In genomic region chr14:55136868-55137785, GRCh38 we compare ENCODE assay signal across 10 cellular contexts. TPM values are rescaled to one million over a fixed set of nuclear protein-coding genes. Genes with fewer than 3 reads are reported as not detected.
DNase-seq lines count a peak whose midpoint lies in the region; ATAC-seq, FAIRE-seq and TF ChIP-seq lines count a peak whose summit lies in the region.
"Had no signal": no experiment of that assay in that cellular context is flagged by ENCODE, and none has a peak within 500 bp of the region (broad histone marks: within the 10 kb centered on the region; RNA-seq: fewer than 3 reads in every experiment).

No MANE protein-coding gene starts in this region.

- CTCF ChIA-PET in WTC11 (lab: Charles Lee), result interaction anchor here (0.6 to 2.1 kb wide), 11 partner anchors 10 to 89 kb away, joined by 3 to 18 read pairs (median 7); partner anchors contain the start of genes DLGAP5 and MAPK1IP1L

- no peak overlapping the region for H3K4me3 Mint-ChIP-seq in WTC11

- peak; percentile 51 for ATAC-seq in body of pancreas
- peak; percentile 88 to 96 (median 93) for ATAC-seq in heart right ventricle
- ATAC-seq in WTC11, result no peak

- intact Hi-C loops in body of pancreas (cut with DNase I) (no loop called here), heart right ventricle (cut with DNase I) (loop anchor here in 2 of 10 donors (5.0 kb wide), 1 partner anchor 35 kb away; no protein-coding TSS in a partner anchor), posterior cingulate gyrus (cut with DNase I) (no loop called here)

- TF ChIP-seq CTCF in AG09319 (IDR thresholded peaks at IDR 0.05; ENCODE audit: low read depth, low read length) (peak; percentile 23), body of pancreas (IDR thresholded peaks at IDR 0.05) (peak in 1 of 7 experiments; percentile 18), heart right ventricle (IDR thresholded peaks at IDR 0.05) (peak in 3 of 9 donors; percentile 31 to 42 (median 31)), WTC11 (IDR thresholded peaks at IDR 0.05) (no peak)

- no peaks in the 10 kb centered on the region for H3K27me3 ChIP-seq in body of pancreas
- H3K27me3 ChIP-seq in heart right ventricle, result no peaks in the 10 kb centered on the region

- no peaks in the 10 kb centered on the region for H3K9me3 Mint-ChIP-seq in WTC11

- H3K4me1 Mint-ChIP-seq in WTC11, result no peaks in the 10 kb centered on the region

- H3K27ac Mint-ChIP-seq in WTC11, result no peak overlapping the region

- peaks cover 32% of the 10 kb centered on the region for H3K4me1 ChIP-seq in body of pancreas
- peaks cover 11 to 82% (median 64%) of the 10 kb centered on the region in 9 donors for H3K4me1 ChIP-seq in heart right ventricle

- TF ChIP-seq POLR2A in body of pancreas (IDR thresholded peaks at IDR 0.05) (no peak), GM12892 (IDR thresholded peaks at IDR 0.05; ENCODE audit: low read depth, low read length) (no peak)

- no peaks in the 10 kb centered on the region; the same call in 1 of the 2 replicates for H3K36me3 Mint-ChIP-seq in WTC11

- H3K27ac ChIP-seq in body of pancreas (peak overlapping the region in 2 of 4 donors; percentile 7 to 38), heart right ventricle (peak overlapping the region; percentile 2 to 98 (median 77))
- H3K27ac ChIP-seq: BLaER1 treated with 17β-estradiol and CSF1 and Interleukin-3, amounts not matched to agents 10 nM and 100 nM had no signal

- H3K36me3 ChIP-seq in body of pancreas (replicated peaks in 1 of 2; ENCODE audit: insufficient read depth in 1 of 2, low read depth in 2 of 2), result peaks cover 0 to 14% of the 10 kb centered on the region in 2 donors
- H3K36me3 ChIP-seq in heart right ventricle, result peaks cover 0 to 81% (median 39%) of the 10 kb centered on the region in 9 donors

- POLR2A ChIA-PET in WTC11 (lab: Charles Lee), result no interaction called here

- no peak for FAIRE-seq in GM12892 (lab: Jason Lieb, UNC)

- DNase-seq in AG09319 (ENCODE audit: extremely low read depth, low read depth), result peak; percentile 75
- peak; percentile 37 to 79 (median 64) for DNase-seq in body of pancreas
- peak; percentile 77 to 95 for DNase-seq in heart right ventricle
- peak; percentile 41 to 92 (median 60) for DNase-seq in posterior cingulate gyrus
- DNase-seq in GM12892 (ENCODE audit: insufficient read length), result no peak
- DNase-seq in NCI-H510A (lab: John Stamatoyannopoulos, UW), result no peak
- DNase-seq in activated T-cell treated with anti-CD3 and anti-CD28 coated beads for 4 hours, result no peak
- DNase-seq in WTC11 (ENCODE audit: low spot score), result no peak
- DNase-seq: NCI-H2227 treated with DMSO at 0.1 percent for 48 hours had no signal

- no peaks in the 10 kb centered on the region for H3K9me3 ChIP-seq in body of pancreas
- H3K9me3 ChIP-seq in heart right ventricle, result no peaks in the 10 kb centered on the region
- H3K9me3 ChIP-seq: BLaER1 treated with 17β-estradiol and CSF1 and Interleukin-3, amounts not matched to agents 10 nM and 100 nM had no signal

- 60 to 69% methylated on average over 12 of the region's 12 CpGs for WGBS in body of pancreas, 2 donors
- 18 to 25% methylated on average over 12 of the region's 12 CpGs for WGBS in heart right ventricle, 2 donors

- no peaks in the 10 kb centered on the region for H3K27me3 Mint-ChIP-seq in WTC11 (ENCODE audit: low read depth)

- H3K4me3 ChIP-seq in body of pancreas (no peak overlapping the region), heart right ventricle (peak overlapping the region in 7 of 10 donors; percentile 14 to 36 (median 32))
- H3K4me3 ChIP-seq: BLaER1 treated with 17β-estradiol and CSF1 and Interleukin-3, amounts not matched to agents 10 nM and 100 nM had no signal

TF ChIP-seq in WTC11, 78 proteins besides CTCF, POLR2A, EP300 and RAD21 (continues in another document):
- TF ChIP-seq MLX (CRISPR knock-in tag; IDR thresholded peaks at IDR 0.05) (no peak), ZSCAN18 (CRISPR knock-in tag; IDR thresholded peaks at IDR 0.05) (no peak), OVOL2 (CRISPR knock-in tag; IDR thresholded peaks at IDR 0.05; ENCODE audit: borderline replicate concordance) (no peak), ZBTB21 (CRISPR knock-in tag; IDR thresholded peaks at IDR 0.05; ENCODE audit: borderline replicate concordance) (no peak), EMX1 (CRISPR knock-in tag; IDR thresholded peaks at IDR 0.05) (no peak), FOXJ3 (CRISPR knock-in tag; IDR thresholded peaks at IDR 0.05; ENCODE audit: borderline replicate concordance) (no peak), ZNF263 (CRISPR knock-in tag; IDR thresholded peaks at IDR 0.05; ENCODE audit: low read depth) (no peak), E2F4 (CRISPR knock-in tag; IDR thresholded peaks at IDR 0.05; ENCODE audit: borderline replicate concordance, low read depth) (no peak), IRF1 (CRISPR knock-in tag; IDR thresholded peaks at IDR 0.05) (no peak), ELF4 (CRISPR knock-in tag; IDR thresholded peaks at IDR 0.05; ENCODE audit: low read depth) (no peak), ZMAT4 (CRISPR knock-in tag; IDR thresholded peaks at IDR 0.05) (no peak), GABPB1 (CRISPR knock-in tag; IDR thresholded peaks at IDR 0.05) (no peak)

RNA-seq across cellular contexts. Expression of gene LGALS3, which starts 8.1 kb away (rescaled TPM):
- total RNA-seq in body of pancreas, result 100 to 1,000 TPM in 1 of 2 donors, 10 to 100 TPM in 1; 53.4 to 145 TPM
- total RNA-seq in heart right ventricle, result 100 to 1,000 TPM; 119 to 302 (median 168) TPM
- polyA plus RNA-seq in heart right ventricle, result 100 to 1,000 TPM; 288 to 308 TPM
- polyA plus RNA-seq in GM12892 (2012; ENCODE audit: missing spikeins), result 48.5 TPM
- 5.8 to 6.7 TPM (median 6.5 TPM) in 3 replicates for total RNA-seq in WTC11 (2021)

RNA-seq across cellular contexts. Expression of gene DLGAP5, which starts 54.3 kb away (rescaled TPM):
- total RNA-seq in body of pancreas, result not detected
- 1 to 10 TPM in 1 of 10 donors, under 1 TPM in 4, not detected in 5; 0.07 to 5.1 (median 0.49) TPM for total RNA-seq in heart right ventricle
- polyA plus RNA-seq in heart right ventricle, result under 1 TPM; 0.07 to 0.22 TPM
- 32.3 TPM for polyA plus RNA-seq in GM12892 (2012; ENCODE audit: missing spikeins)
- 130 to 141 TPM (median 132 TPM) in 3 replicates for total RNA-seq in WTC11 (2021)

Comparison
In these comparisons a context has a peak if more than half of its experiments do, and no peak if none do; other contexts are left out.
1. DNase-seq: peak in AG09319 (single experiment), body of pancreas (4 of 4), heart right ventricle (2 of 2) and posterior cingulate gyrus (10 of 10); none in GM12892 (single experiment), NCI-H510A (single experiment), activated T-cell treated with anti-CD3 and anti-CD28 coated beads for 4 hours (single experiment) and WTC11 (single experiment).
2. H3K4me3 ChIP-seq: peak in heart right ventricle (7 of 10); none in body of pancreas (0 of 2).
3. RNA of gene DLGAP5, which starts 54.3 kb away (total RNA-seq): 130 to 141 TPM in WTC11; 0.07 to 5.1 TPM in heart right ventricle and not detected in body of pancreas; every median in the first group is over 10 times any median in the second.